Comparison of ENCODE assay signal across 1 cellular context in genomic region chr22:28983788-28984441, GRCh38.
TF ChIP-seq lines count a peak whose summit lies in the region.

No MANE protein-coding gene starts in this region.

TF ChIP-seq in HepG2, 621 proteins besides CTCF, POLR2A, EP300 and RAD21 (continued from another document):
- TF ChIP-seq, protein P1, sequence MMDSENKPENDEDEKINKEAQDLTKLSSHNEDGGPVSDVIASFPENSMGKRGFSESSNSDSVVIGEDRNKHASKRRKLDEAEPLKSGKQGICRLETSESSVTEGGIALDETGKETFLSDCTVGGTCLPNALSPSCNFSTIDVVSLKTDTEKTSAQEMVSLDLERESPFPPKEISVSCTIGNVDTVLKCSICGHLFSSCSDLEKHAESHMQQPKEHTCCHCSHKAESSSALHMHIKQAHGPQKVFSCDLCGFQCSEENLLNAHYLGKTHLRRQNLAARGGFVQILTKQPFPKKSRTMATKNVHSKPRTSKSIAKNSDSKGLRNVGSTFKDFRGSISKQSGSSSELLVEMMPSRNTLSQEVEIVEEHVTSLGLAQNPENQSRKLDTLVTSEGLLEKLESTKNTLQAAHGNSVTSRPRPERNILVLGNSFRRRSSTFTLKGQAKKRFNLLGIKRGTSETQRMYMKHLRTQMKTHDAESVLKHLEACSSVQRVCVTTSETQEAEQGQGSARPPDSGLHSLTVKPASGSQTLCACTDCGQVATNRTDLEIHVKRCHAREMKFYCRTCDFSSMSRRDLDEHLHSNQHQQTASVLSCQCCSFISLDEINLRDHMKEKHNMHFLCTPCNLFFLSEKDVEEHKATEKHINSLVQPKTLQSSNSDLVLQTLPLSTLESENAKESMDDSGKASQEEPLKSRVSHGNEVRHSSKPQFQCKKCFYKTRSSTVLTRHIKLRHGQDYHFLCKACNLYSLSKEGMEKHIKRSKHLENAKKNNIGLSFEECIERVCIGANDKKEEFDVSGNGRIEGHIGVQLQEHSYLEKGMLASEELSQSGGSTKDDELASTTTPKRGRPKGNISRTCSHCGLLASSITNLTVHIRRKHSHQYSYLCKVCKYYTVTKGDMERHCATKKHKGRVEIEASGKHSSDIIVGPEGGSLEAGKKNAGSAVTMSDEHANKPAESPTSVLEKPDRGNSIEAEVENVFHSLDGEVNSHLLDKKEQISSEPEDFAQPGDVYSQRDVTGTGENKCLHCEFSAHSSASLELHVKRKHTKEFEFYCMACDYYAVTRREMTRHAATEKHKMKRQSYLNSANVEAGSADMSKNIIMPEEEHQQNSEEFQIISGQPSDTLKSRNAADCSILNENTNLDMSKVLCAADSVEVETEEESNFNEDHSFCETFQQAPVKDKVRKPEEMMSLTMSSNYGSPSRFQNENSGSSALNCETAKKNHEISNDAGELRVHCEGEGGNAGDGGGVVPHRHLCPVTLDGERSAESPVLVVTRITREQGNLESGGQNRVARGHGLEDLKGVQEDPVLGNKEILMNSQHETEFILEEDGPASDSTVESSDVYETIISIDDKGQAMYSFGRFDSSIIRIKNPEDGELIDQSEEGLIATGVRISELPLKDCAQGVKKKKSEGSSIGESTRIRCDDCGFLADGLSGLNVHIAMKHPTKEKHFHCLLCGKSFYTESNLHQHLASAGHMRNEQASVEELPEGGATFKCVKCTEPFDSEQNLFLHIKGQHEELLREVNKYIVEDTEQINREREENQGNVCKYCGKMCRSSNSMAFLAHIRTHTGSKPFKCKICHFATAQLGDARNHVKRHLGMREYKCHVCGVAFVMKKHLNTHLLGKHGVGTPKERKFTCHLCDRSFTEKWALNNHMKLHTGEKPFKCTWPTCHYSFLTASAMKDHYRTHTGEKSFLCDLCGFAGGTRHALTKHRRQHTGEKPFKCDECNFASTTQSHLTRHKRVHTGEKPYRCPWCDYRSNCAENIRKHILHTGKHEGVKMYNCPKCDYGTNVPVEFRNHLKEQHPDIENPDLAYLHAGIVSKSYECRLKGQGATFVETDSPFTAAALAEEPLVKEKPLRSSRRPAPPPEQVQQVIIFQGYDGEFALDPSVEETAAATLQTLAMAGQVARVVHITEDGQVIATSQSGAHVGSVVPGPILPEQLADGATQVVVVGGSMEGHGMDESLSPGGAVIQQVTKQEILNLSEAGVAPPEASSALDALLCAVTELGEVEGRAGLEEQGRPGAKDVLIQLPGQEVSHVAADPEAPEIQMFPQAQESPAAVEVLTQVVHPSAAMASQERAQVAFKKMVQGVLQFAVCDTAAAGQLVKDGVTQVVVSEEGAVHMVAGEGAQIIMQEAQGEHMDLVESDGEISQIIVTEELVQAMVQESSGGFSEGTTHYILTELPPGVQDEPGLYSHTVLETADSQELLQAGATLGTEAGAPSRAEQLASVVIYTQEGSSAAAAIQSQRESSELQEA (CRISPR knock-in tag; IDR thresholded peaks at IDR 0.05; ENCODE audit: not compliant biosample characterization): no peak
- TF ChIP-seq HNRNPH1 (optimal IDR thresholded peaks at IDR 0.05; ENCODE audit: low read depth, low read length) (no peak), IRF1 (CRISPR knock-in tag; IDR thresholded peaks at IDR 0.05; ENCODE audit: low read depth) (no peak), ZNF777 (CRISPR knock-in tag; IDR thresholded peaks at IDR 0.05) (no peak), CEBPB (IDR thresholded peaks at IDR 0.05; ENCODE audit: borderline replicate concordance, low read depth, low read length) (peak; percentile 57), PLRG1 (conservative IDR thresholded peaks at IDR 0.05) (no peak), ZNF598 (CRISPR knock-in tag; IDR thresholded peaks at IDR 0.05; ENCODE audit: borderline replicate concordance) (no peak), ZNF629 (CRISPR knock-in tag; conservative IDR thresholded peaks at IDR 0.05) (0 out of 2 replicates have a peak, but pooled peaks have one; percentile 31), NCOA1 (CRISPR knock-in tag; IDR thresholded peaks at IDR 0.05) (0 out of 2 replicates have a peak, but pooled peaks have one; percentile 53), TRIM24 (CRISPR knock-in tag; IDR thresholded peaks at IDR 0.05) (no peak), ARNTL (CRISPR knock-in tag; IDR thresholded peaks at IDR 0.05) (0 out of 2 replicates have a peak, but pooled peaks have one; percentile 17), ZBTB7A (CRISPR knock-in tag; IDR thresholded peaks at IDR 0.05) (no peak), ZBTB44 (CRISPR knock-in tag; IDR thresholded peaks at IDR 0.05) (no peak)
- TF ChIP-seq, protein P2, sequence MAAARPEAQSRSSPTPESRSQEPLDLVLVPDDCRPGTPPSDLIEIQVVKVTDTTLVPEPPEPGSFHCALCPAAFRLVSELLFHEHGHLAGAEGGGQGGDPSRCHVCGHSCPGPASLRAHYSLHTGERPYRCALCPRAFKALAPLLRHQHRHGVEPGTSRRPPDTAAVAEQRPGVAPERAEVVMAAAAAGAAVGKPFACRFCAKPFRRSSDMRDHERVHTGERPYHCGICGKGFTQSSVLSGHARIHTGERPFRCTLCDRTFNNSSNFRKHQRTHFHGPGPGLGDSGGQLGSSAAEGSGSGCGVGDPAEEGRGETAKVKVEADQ (CRISPR knock-in tag; IDR thresholded peaks at IDR 0.05; ENCODE audit: borderline replicate concordance): no peak
